14 cellular contexts compared by ENCODE assay signal in genomic region chr5:79806741-79807140, GRCh38.
DNase-seq lines count a peak whose midpoint lies in the region; ATAC-seq, FAIRE-seq and TF ChIP-seq lines count a peak whose summit lies in the region.
"Had no signal": no experiment of that assay in that cellular context is flagged by ENCODE, and none has a peak within 500 bp of the region (broad histone marks: within the 10 kb centered on the region; RNA-seq: fewer than 3 reads in every experiment).

No MANE protein-coding gene starts in this region.

- H3K4me3 Mint-ChIP-seq in astrocyte (ENCODE audit: unreplicated experiment) = no peak overlapping the region
- H3K4me3 Mint-ChIP-seq: activated CD4-positive, alpha-beta T cell treated with anti-CD3 and anti-CD28 coated beads, Interleukin-2, amount 10 ng/mL, durations not matched to agents 7 days and 5 days; type B pancreatic cell had no signal

- H3K4me3 ChIP-seq in astrocyte (ENCODE audit: insufficient read depth, low read depth, low read length) (no peak overlapping the region), testis (no peak overlapping the region), mucosa of descending colon (no peak overlapping the region)
- H3K4me3 ChIP-seq: right lobe of liver had no signal

- H4K20me1 ChIP-seq in astrocyte (ENCODE audit: insufficient read depth, low read length) = no peaks in the 10 kb centered on the region

- ATAC-seq in Right ventricle myocardium superior (ENCODE audit: poor library complexity) = peak; percentile 24
- ATAC-seq in mucosa of descending colon = no peak
- ATAC-seq: SK-N-SH treated with all-trans-retinoic acid at 6 μM for 48 hours had no signal

- no peaks in the 10 kb centered on the region for H3K4me1 Mint-ChIP-seq in astrocyte (ENCODE audit: low read depth, unreplicated experiment)

- H3K27me3 ChIP-seq in astrocyte (ENCODE audit: insufficient read depth, low read length) = no peaks in the 10 kb centered on the region
- no peaks in the 10 kb centered on the region for H3K27me3 ChIP-seq in testis
- H3K27me3 ChIP-seq: right lobe of liver had no signal

- no peaks in the 10 kb centered on the region for H3K79me2 ChIP-seq in astrocyte (ENCODE audit: insufficient read depth, low read length)

- no peak overlapping the region for H3K4me2 ChIP-seq in astrocyte (ENCODE audit: low read length)

- intact Hi-C loops in Right ventricle myocardium superior (cut with DNase I) (no loop called here), cardiac septum (cut with DNase I) (no loop called here), testis (cut with DNase I; ENCODE audit: low total_unique reads) (no loop called here), mucosa of descending colon (cut with DNase I, micrococcal nuclease) (no loop called here)

- H3K9me3 ChIP-seq in astrocyte (ENCODE audit: insufficient read depth, low read depth, low read length) (no peaks in the 10 kb centered on the region), testis (no peaks in the 10 kb centered on the region), mucosa of descending colon (no peaks in the 10 kb centered on the region)
- H3K9me3 ChIP-seq: right lobe of liver had no signal

- H3K36me3 ChIP-seq in astrocyte (ENCODE audit: insufficient read depth, low read length) (no peaks in the 10 kb centered on the region), testis (ENCODE audit: low read depth, missing control alignments) (no peaks in the 10 kb centered on the region), mucosa of descending colon (ENCODE audit: low read depth) (no peaks in the 10 kb centered on the region)
- H3K36me3 ChIP-seq: right lobe of liver had no signal

- H3K9ac ChIP-seq in astrocyte (ENCODE audit: low read length) = no peak overlapping the region

- CTCF ChIA-PET in RWPE1 (lab: Yijun Ruan, JAX) = no interaction called here

- H3K36me3 Mint-ChIP-seq in astrocyte (ENCODE audit: low read depth, unreplicated experiment) = no peaks in the 10 kb centered on the region
- H3K36me3 Mint-ChIP-seq: type B pancreatic cell had no signal

- H3K27ac Mint-ChIP-seq in astrocyte (ENCODE audit: unreplicated experiment) = no peak overlapping the region
- H3K27ac Mint-ChIP-seq: activated CD4-positive, alpha-beta T cell treated with anti-CD3 and anti-CD28 coated beads, Interleukin-2, amount 10 ng/mL, durations not matched to agents 7 days and 5 days; type B pancreatic cell had no signal

- no peaks in the 10 kb centered on the region for H3K27me3 Mint-ChIP-seq in astrocyte (ENCODE audit: low read depth, unreplicated experiment)
- H3K27me3 Mint-ChIP-seq: activated CD4-positive, alpha-beta T cell treated with anti-CD3 and anti-CD28 coated beads, Interleukin-2, amount 10 ng/mL, durations not matched to agents 7 days and 5 days; type B pancreatic cell had no signal

- no peaks in the 10 kb centered on the region for H3K9me3 Mint-ChIP-seq in astrocyte (ENCODE audit: unreplicated experiment)
- H3K9me3 Mint-ChIP-seq: activated CD4-positive, alpha-beta T cell treated with anti-CD3 and anti-CD28 coated beads, Interleukin-2, amount 10 ng/mL, durations not matched to agents 7 days and 5 days; type B pancreatic cell had no signal

- no peak for TF ChIP-seq CTCF in astrocyte (IDR thresholded peaks at IDR 0.05; ENCODE audit: insufficient read depth, low read depth, low read length)
- TF ChIP-seq CTCF in testis (IDR thresholded peaks at IDR 0.05) = no peak
- no peak for TF ChIP-seq CTCF in mucosa of descending colon (IDR thresholded peaks at IDR 0.05)
- TF ChIP-seq CTCF in RWPE1 (conservative IDR thresholded peaks at IDR 0.05; ENCODE audit: low read depth) = no peak

- H2AFZ ChIP-seq in astrocyte (ENCODE audit: low read depth, low read length) = peak overlapping the region; percentile 57

- TF ChIP-seq POLR2A in testis (IDR thresholded peaks at IDR 0.05) = no peak

- 51 to 57% methylated on average over 3 of the region's 3 CpGs for WGBS in testis, 2 donors

- H3K27ac ChIP-seq in astrocyte (ENCODE audit: low read depth, low read length) = no peak overlapping the region
- no peak overlapping the region for H3K27ac ChIP-seq in testis
- H3K27ac ChIP-seq in RWPE1 = no peak overlapping the region
- H3K27ac ChIP-seq: right lobe of liver had no signal

- H3K4me1 ChIP-seq in astrocyte (ENCODE audit: insufficient read depth, low read length) = no peaks in the 10 kb centered on the region
- no peaks in the 10 kb centered on the region for H3K4me1 ChIP-seq in testis
- no peaks in the 10 kb centered on the region for H3K4me1 ChIP-seq in mucosa of descending colon (ENCODE audit: low read depth)
- H3K4me1 ChIP-seq: right lobe of liver had no signal

- no peak for DNase-seq in Right ventricle myocardium superior
- no peak for DNase-seq in cardiac septum (ENCODE audit: low spot score)
- DNase-seq in astrocyte (ENCODE audit: low read depth) = no peak
- DNase-seq in hypothalamus (lab: John Stamatoyannopoulos, UW) = peak in 30 of 51 donors; percentile 1 to 72 (median 28)
- DNase-seq in testis = peak; percentile 42
- no peak for DNase-seq in A172 (ENCODE audit: low spot score)
- no peak for DNase-seq in mucosa of descending colon
- DNase-seq in RWPE1 (ENCODE audit: low spot score) = no peak
- DNase-seq: activated CD4-positive, alpha-beta T cell treated with anti-CD3 and anti-CD28 coated beads, Interleukin-2, amount 10 ng/mL, durations not matched to agents 7 days and 5 days; activated naive CD4-positive, alpha-beta T cell treated with anti-CD3 and anti-CD28 coated beads, Interleukin-2, amount 50 U/mL, for 16 hours; NCI-H345; right lobe of liver had no signal

- POLR2A ChIA-PET in RWPE1 (lab: Yijun Ruan, JAX; ENCODE audit: low non-redundant PET) = no interaction called here

- FAIRE-seq in astrocyte (lab: Jason Lieb, UNC) = no peak

Comparison
In these comparisons a context has a peak if more than half of its experiments do, and no peak if none do; other contexts are left out.
1. DNase-seq: peak in hypothalamus (30 of 51) and testis (single experiment); none in Right ventricle myocardium superior (single experiment), cardiac septum (single experiment), astrocyte (single experiment), A172 (single experiment), mucosa of descending colon (0 of 3) and RWPE1 (single experiment).